Comparison of ENCODE assay signal across 20 cellular contexts in genomic region chr17:78961571-78961970, GRCh38. TPM values are rescaled to one million over a fixed set of nuclear protein-coding genes. Genes with fewer than 3 reads are reported as not detected.
"Had no signal": no experiment of that assay in that cellular context is flagged by ENCODE, and none has a peak within 500 bp of the region (broad histone marks: within the 10 kb centered on the region; RNA-seq: fewer than 3 reads in every experiment).

No MANE protein-coding gene starts in this region.

- ATAC-seq: activated CD4-positive, alpha-beta T cell treated with anti-CD3 and anti-CD28 coated beads for 36 hours; activated CD8-positive, alpha-beta memory T cell treated with anti-CD3 and anti-CD28 coated beads, Interleukin-2, amount 10 ng/mL, durations not matched to agents 7 days and 5 days; activated CD8-positive, alpha-beta T cell treated with anti-CD3 and anti-CD28 coated beads for 36 hours; naive thymus-derived CD8-positive, alpha-beta T cell; stimulated activated effector memory CD8-positive, alpha-beta T cell treated with anti-CD3 and anti-CD28 coated beads, Interleukin-12 subunit alpha, Interleukin-12 subunit beta, amount 100 ng/mL, for 72 hours; stimulated activated naive CD8-positive, alpha-beta T cell treated with anti-CD3 and anti-CD28 coated beads, Interleukin-15, amount 100 ng/mL, for 72 hours had no signal

- H3K27ac Mint-ChIP-seq: activated B cell treated with CpG ODN at 0.5 μM for 24 hours; activated CD4-positive, alpha-beta T cell treated with anti-CD3 and anti-CD28 coated beads for 36 hours; activated CD8-positive, alpha-beta memory T cell treated with anti-CD3 and anti-CD28 coated beads, Interleukin-2, amount 10 ng/mL, durations not matched to agents 7 days and 5 days; activated CD8-positive, alpha-beta T cell treated with anti-CD3 and anti-CD28 coated beads for 36 hours; activated naive CD4-positive, alpha-beta T cell treated with anti-CD3 and anti-CD28 coated beads, Interleukin-2, amount 10 ng/mL, durations not matched to agents 7 days and 5 days; immature natural killer cell; stimulated activated effector memory CD8-positive, alpha-beta T cell treated with anti-CD3 and anti-CD28 coated beads, Interleukin-12 subunit alpha, Interleukin-12 subunit beta, amount 100 ng/mL, for 72 hours; stimulated activated naive CD8-positive, alpha-beta T cell treated with anti-CD3 and anti-CD28 coated beads, Interleukin-15, amount 100 ng/mL, for 72 hours; T-helper 1 cell treated with Interleukin-12 subunit alpha and Interleukin-12 subunit beta and Interleukin-4 antibody, amounts not matched to agents 30 μg/mL and 1 μg/mL, for 36 hours had no signal

- H3K4me1 Mint-ChIP-seq: activated CD4-positive, alpha-beta T cell treated with anti-CD3 and anti-CD28 coated beads for 36 hours; activated CD8-positive, alpha-beta memory T cell treated with anti-CD3 and anti-CD28 coated beads, Interleukin-2, amount 10 ng/mL, durations not matched to agents 7 days and 5 days; activated naive CD4-positive, alpha-beta T cell treated with anti-CD3 and anti-CD28 coated beads, Interleukin-2, amount 10 ng/mL, durations not matched to agents 7 days and 5 days; immature natural killer cell had no signal

- H3K9me3 ChIP-seq: left lung, prostate gland, right atrium auricular region, tibial nerve had no signal

- H3K4me1 ChIP-seq: prostate gland had no signal

- DNase-seq: activated B cell treated with CpG ODN at 0.5 μM for 24 hours; activated CD4-positive, alpha-beta T cell treated with anti-CD3 and anti-CD28 coated beads for 36 hours; activated CD8-positive, alpha-beta memory T cell treated with anti-CD3 and anti-CD28 coated beads, Interleukin-2, amount 10 ng/mL, durations not matched to agents 7 days and 5 days; activated CD8-positive, alpha-beta T cell treated with anti-CD3 and anti-CD28 coated beads for 36 hours; activated effector memory CD4-positive, alpha-beta T cell treated with anti-CD3 and anti-CD28 coated beads, Interleukin-2, amount 50 U/mL, for 16 hours; activated naive CD4-positive, alpha-beta T cell treated with anti-CD3 and anti-CD28 coated beads, Interleukin-2, amount 10 ng/mL, durations not matched to agents 7 days and 5 days; activated T-cell treated with anti-CD3 and anti-CD28 coated beads for 4 hours; erythroblast; immature natural killer cell; kidney glomerular epithelial cell; naive thymus-derived CD8-positive, alpha-beta T cell; stimulated activated CD4-positive, alpha-beta T cell treated with anti-CD3 and anti-CD28 coated beads, Interleukin-12 subunit alpha, Interleukin-12 subunit beta, amount 100 ng/mL, for 4 hours; stimulated activated naive CD8-positive, alpha-beta T cell treated with anti-CD3 and anti-CD28 coated beads, Interleukin-15, amount 100 ng/mL, for 72 hours had no signal

- H3K27me3 Mint-ChIP-seq: activated CD4-positive, alpha-beta T cell treated with anti-CD3 and anti-CD28 coated beads for 36 hours; activated CD8-positive, alpha-beta memory T cell treated with anti-CD3 and anti-CD28 coated beads, Interleukin-2, amount 10 ng/mL, durations not matched to agents 7 days and 5 days; activated CD8-positive, alpha-beta T cell treated with anti-CD3 and anti-CD28 coated beads for 36 hours; activated naive CD4-positive, alpha-beta T cell treated with anti-CD3 and anti-CD28 coated beads, Interleukin-2, amount 10 ng/mL, durations not matched to agents 7 days and 5 days; stimulated activated naive CD8-positive, alpha-beta T cell treated with anti-CD3 and anti-CD28 coated beads, Interleukin-15, amount 100 ng/mL, for 72 hours had no signal

- H3K36me3 Mint-ChIP-seq: activated CD8-positive, alpha-beta memory T cell treated with anti-CD3 and anti-CD28 coated beads, Interleukin-2, amount 10 ng/mL, durations not matched to agents 7 days and 5 days; activated naive CD4-positive, alpha-beta T cell treated with anti-CD3 and anti-CD28 coated beads, Interleukin-2, amount 10 ng/mL, durations not matched to agents 7 days and 5 days; immature natural killer cell; naive thymus-derived CD8-positive, alpha-beta T cell had no signal

- H3K27me3 ChIP-seq: cardiac muscle cell, left lung, right atrium auricular region, tibial nerve had no signal

- H3K4me3 ChIP-seq: cardiac muscle cell, left lung, prostate gland, right atrium auricular region, tibial nerve had no signal

- H3K4me3 Mint-ChIP-seq: activated B cell treated with CpG ODN at 0.5 μM for 24 hours; activated CD4-positive, alpha-beta T cell treated with anti-CD3 and anti-CD28 coated beads for 36 hours; activated CD8-positive, alpha-beta memory T cell treated with anti-CD3 and anti-CD28 coated beads, Interleukin-2, amount 10 ng/mL, durations not matched to agents 7 days and 5 days; activated CD8-positive, alpha-beta T cell treated with anti-CD3 and anti-CD28 coated beads for 36 hours; activated naive CD4-positive, alpha-beta T cell treated with anti-CD3 and anti-CD28 coated beads, Interleukin-2, amount 10 ng/mL, durations not matched to agents 7 days and 5 days; immature natural killer cell; naive thymus-derived CD8-positive, alpha-beta T cell; stimulated activated effector memory CD8-positive, alpha-beta T cell treated with anti-CD3 and anti-CD28 coated beads, Interleukin-12 subunit alpha, Interleukin-12 subunit beta, amount 100 ng/mL, for 72 hours; stimulated activated naive CD8-positive, alpha-beta T cell treated with anti-CD3 and anti-CD28 coated beads, Interleukin-15, amount 100 ng/mL, for 72 hours; T-helper 1 cell treated with Interleukin-12 subunit alpha and Interleukin-12 subunit beta and Interleukin-4 antibody, amounts not matched to agents 30 μg/mL and 1 μg/mL, for 36 hours had no signal

- H3K27ac ChIP-seq: cardiac muscle cell, left lung, prostate gland had no signal

- H3K36me3 ChIP-seq: cardiac muscle cell, left lung, prostate gland, right atrium auricular region, tibial nerve had no signal

- H3K9me3 Mint-ChIP-seq: activated B cell treated with CpG ODN at 0.5 μM for 24 hours; activated CD8-positive, alpha-beta T cell treated with anti-CD3 and anti-CD28 coated beads for 36 hours; activated naive CD4-positive, alpha-beta T cell treated with anti-CD3 and anti-CD28 coated beads, Interleukin-2, amount 10 ng/mL, durations not matched to agents 7 days and 5 days; immature natural killer cell; naive thymus-derived CD8-positive, alpha-beta T cell; stimulated activated effector memory CD8-positive, alpha-beta T cell treated with anti-CD3 and anti-CD28 coated beads, Interleukin-12 subunit alpha, Interleukin-12 subunit beta, amount 100 ng/mL, for 72 hours; stimulated activated naive CD8-positive, alpha-beta T cell treated with anti-CD3 and anti-CD28 coated beads, Interleukin-15, amount 100 ng/mL, for 72 hours; T-helper 1 cell treated with Interleukin-12 subunit alpha and Interleukin-12 subunit beta and Interleukin-4 antibody, amounts not matched to agents 30 μg/mL and 1 μg/mL, for 36 hours had no signal

RNA-seq across cellular contexts. Expression of gene CEP295NL, which starts 58.6 kb away (rescaled TPM):
- total RNA-seq: activated CD4-positive, alpha-beta T cell treated with anti-CD3 and anti-CD28 coated beads for 36 hours had no signal
- polyA plus RNA-seq: cardiac muscle cell; immature natural killer cell; naive thymus-derived CD8-positive, alpha-beta T cell had no signal
